8 cellular contexts compared by ENCODE assay signal in genomic region chr6:31402324-31403282, GRCh38. TPM values are rescaled to one million over a fixed set of nuclear protein-coding genes. Genes with fewer than 3 reads are reported as not detected.
DNase-seq lines count a peak whose midpoint lies in the region; ATAC-seq and TF ChIP-seq lines count a peak whose summit lies in the region.

No MANE protein-coding gene starts in this region.

- peaks cover 0 to 7% of the 10 kb centered on the region in 2 donors for H3K36me3 Mint-ChIP-seq in activated T-cell treated with anti-CD3 and anti-CD28 coated beads, Interleukin-2, amount 50 U/mL, for 72 hours (ENCODE audit: insufficient read depth in 2 of 2)
- peaks cover 3% of the 10 kb centered on the region for H3K36me3 Mint-ChIP-seq in progenitor cell of endocrine pancreas (ENCODE audit: insufficient read depth)

- H3K27me3 ChIP-seq in KMS-11 (ENCODE audit: insufficient read depth, low read depth), result no peaks in the 10 kb centered on the region

- H3K27ac Mint-ChIP-seq in activated T-cell treated with anti-CD3 and anti-CD28 coated beads, Interleukin-2, amount 50 U/mL, for 72 hours, result no peak overlapping the region
- peak overlapping the region; percentile 69 for H3K27ac Mint-ChIP-seq in progenitor cell of endocrine pancreas

- H3K9me3 Mint-ChIP-seq in activated T-cell treated with anti-CD3 and anti-CD28 coated beads, Interleukin-2, amount 50 U/mL, for 72 hours, result no peaks in the 10 kb centered on the region
- H3K9me3 Mint-ChIP-seq in progenitor cell of endocrine pancreas (ENCODE audit: low read depth), result peaks cover 8% of the 10 kb centered on the region

- no peaks in the 10 kb centered on the region for H3K36me3 ChIP-seq in KMS-11 (ENCODE audit: insufficient read depth)

- DNase-seq in left cardiac atrium (peak; percentile 31), Right ventricle myocardium superior (no peak), germinal center (ENCODE audit: low spot score) (peak; percentile 42), progenitor cell of endocrine pancreas (ENCODE audit: low spot score, unreplicated experiment) (no peak), NCI-H1092 treated with DMSO at 0.1 percent for 48 hours (lab: John Stamatoyannopoulos, UW) (no peak), NCI-H1092 (lab: John Stamatoyannopoulos, UW) (no peak)
- peak in 1 of 2 donors; percentile 42 for DNase-seq in activated T-cell treated with anti-CD3 and anti-CD28 coated beads, Interleukin-2, amount 50 U/mL, for 72 hours

- H3K4me1 Mint-ChIP-seq in activated T-cell treated with anti-CD3 and anti-CD28 coated beads, Interleukin-2, amount 50 U/mL, for 72 hours (ENCODE audit: low read depth), result peaks cover 70% of the 10 kb centered on the region
- H3K4me1 Mint-ChIP-seq in progenitor cell of endocrine pancreas (ENCODE audit: low read depth), result peaks cover 20% of the 10 kb centered on the region

- H3K4me3 Mint-ChIP-seq in activated T-cell treated with anti-CD3 and anti-CD28 coated beads, Interleukin-2, amount 50 U/mL, for 72 hours, result peak overlapping the region; percentile 88 to 90
- H3K4me3 Mint-ChIP-seq in progenitor cell of endocrine pancreas (ENCODE audit: low read depth), result peak overlapping the region; percentile 95

- peaks cover 34% of the 10 kb centered on the region for H3K4me1 ChIP-seq in KMS-11 (ENCODE audit: low read depth, poor library complexity, severe bottlenecking)

- H4K20me1 ChIP-seq in KMS-11 (ENCODE audit: insufficient read depth), result no peaks in the 10 kb centered on the region

- TF ChIP-seq CTCF in KMS-11 (conservative IDR thresholded peaks at IDR 0.05; ENCODE audit: low read depth, low read length), result no peak
- no peak for TF ChIP-seq CTCF in progenitor cell of endocrine pancreas (IDR thresholded peaks at IDR 0.05; ENCODE audit: unreplicated experiment)

- ATAC-seq in left cardiac atrium (no peak), Right ventricle myocardium superior (ENCODE audit: poor library complexity) (no peak)
- peak; percentile 20 to 38 for ATAC-seq in activated T-cell treated with anti-CD3 and anti-CD28 coated beads, Interleukin-2, amount 50 U/mL, for 72 hours (replicated peaks in 1 of 2)

- H3K4me2 ChIP-seq in KMS-11, result peak overlapping the region; percentile 54

- H3K27me3 Mint-ChIP-seq in activated T-cell treated with anti-CD3 and anti-CD28 coated beads, Interleukin-2, amount 50 U/mL, for 72 hours (ENCODE audit: low read depth), result peaks cover 9% of the 10 kb centered on the region
- peaks cover 46% of the 10 kb centered on the region for H3K27me3 Mint-ChIP-seq in progenitor cell of endocrine pancreas

- 0 out of 2 replicates have a peak overlapping the region, but pooled peaks have one; percentile 44 for H2AFZ ChIP-seq in KMS-11 (ENCODE audit: low read depth)

- intact Hi-C loops in left cardiac atrium (cut with DNase I), result no loop called here
- intact Hi-C loops in Right ventricle myocardium superior (cut with DNase I), result no loop called here

- no peak overlapping the region for H3K9ac ChIP-seq in KMS-11

- no peak overlapping the region for H3K27ac ChIP-seq in KMS-11

- no peak overlapping the region for H3K4me3 ChIP-seq in KMS-11 (IDR thresholded peaks at IDR 0.05; ENCODE audit: insufficient read depth, low read depth, low read length)

- H3K79me2 ChIP-seq in KMS-11 (ENCODE audit: insufficient read depth, low read depth), result peaks cover 14% of the 10 kb centered on the region

RNA-seq across cellular contexts. Expression of gene MICA, which starts 0.8 kb away (rescaled TPM):
- total RNA-seq in left cardiac atrium (10 to 100 TPM; 10.0 to 11.3 TPM), Right ventricle myocardium superior (9.2 TPM), progenitor cell of endocrine pancreas (8.9 and 10.1 TPM in 2 replicates)
- 1 to 10 TPM; 4.6 to 9.5 TPM for total RNA-seq in activated T-cell treated with anti-CD3 and anti-CD28 coated beads, Interleukin-2, amount 50 U/mL, for 72 hours

RNA-seq across cellular contexts. Expression of gene HLA-B, which starts 45.6 kb away (rescaled TPM):
- 100 to 1,000 TPM; 609 to 632 TPM for total RNA-seq in left cardiac atrium
- total RNA-seq in Right ventricle myocardium superior, result 398 TPM
- 1,000 to 10,000 TPM; 3,527 to 3,556 TPM for total RNA-seq in activated T-cell treated with anti-CD3 and anti-CD28 coated beads, Interleukin-2, amount 50 U/mL, for 72 hours
- total RNA-seq in progenitor cell of endocrine pancreas, result 28.2 and 43.4 TPM in 2 replicates

Comparison
In these comparisons a context has a peak if more than half of its experiments do, and no peak if none do; other contexts are left out.
1. DNase-seq: peak in left cardiac atrium (single experiment) and germinal center (single experiment); none in Right ventricle myocardium superior (single experiment), progenitor cell of endocrine pancreas (single experiment), NCI-H1092 treated with DMSO at 0.1 percent for 48 hours (single experiment) and NCI-H1092 (single experiment).
2. ATAC-seq: peak in activated T-cell treated with anti-CD3 and anti-CD28 coated beads, Interleukin-2, amount 50 U/mL, for 72 hours (2 of 2); none in left cardiac atrium (0 of 2) and Right ventricle myocardium superior (single experiment).